Comparison of ENCODE assay signal across 16 cellular contexts in genomic region chr20:38210741-38211140, GRCh38. TPM values are rescaled to one million over a fixed set of nuclear protein-coding genes. Genes with fewer than 3 reads are reported as not detected.
DNase-seq lines count a peak whose midpoint lies in the region; ATAC-seq, FAIRE-seq and TF ChIP-seq lines count a peak whose summit lies in the region.
"Had no signal": no experiment of that assay in that cellular context is flagged by ENCODE, and none has a peak within 500 bp of the region (broad histone marks: within the 10 kb centered on the region; RNA-seq: fewer than 3 reads in every experiment).

No MANE protein-coding gene starts in this region.

- H3K4me3 ChIP-seq in astrocyte (ENCODE audit: insufficient read depth, low read depth, low read length), result no peak overlapping the region
- H3K4me3 ChIP-seq: lung, spleen, testis had no signal

- no peaks in the 10 kb centered on the region for H3K9me3 Mint-ChIP-seq in natural killer cell treated with Interleukin-12 subunit alpha and Interleukin-12 subunit beta and Interleukin-15 and Interleukin-18, amount 100 ng/mL, for 72 hours
- H3K9me3 Mint-ChIP-seq in natural killer cell, result no peaks in the 10 kb centered on the region
- peaks cover 1% of the 10 kb centered on the region for H3K9me3 Mint-ChIP-seq in astrocyte (ENCODE audit: unreplicated experiment)
- no peaks in the 10 kb centered on the region for H3K9me3 Mint-ChIP-seq in activated naive CD4-positive, alpha-beta T cell treated with anti-CD3 and anti-CD28 coated beads, Interleukin-2, amount 10 ng/mL, durations not matched to agents 7 days and 5 days
- H3K9me3 Mint-ChIP-seq: activated naive CD8-positive, alpha-beta T cell treated with anti-CD3 and anti-CD28 coated beads, Interleukin-2, amount 50 U/mL, for 24 hours had no signal

- ATAC-seq in natural killer cell treated with Interleukin-12 subunit alpha and Interleukin-12 subunit beta and Interleukin-15 and Interleukin-18, amount 100 ng/mL, for 72 hours, result no peak
- ATAC-seq in natural killer cell, result no peak
- ATAC-seq in HG02981 (IDR thresholded peaks at IDR 0.05; ENCODE audit: unreplicated experiment), result no peak
- ATAC-seq: activated naive CD8-positive, alpha-beta T cell treated with anti-CD3 and anti-CD28 coated beads, Interleukin-2, amount 50 U/mL, for 24 hours had no signal

- no peaks in the 10 kb centered on the region for H3K36me3 ChIP-seq in astrocyte (ENCODE audit: insufficient read depth, low read length)
- H3K36me3 ChIP-seq: spleen had no signal

- H3K4me1 Mint-ChIP-seq in natural killer cell treated with Interleukin-12 subunit alpha and Interleukin-12 subunit beta and Interleukin-15 and Interleukin-18, amount 100 ng/mL, for 72 hours (ENCODE audit: low read depth in 2 of 2), result no peaks in the 10 kb centered on the region
- no peaks in the 10 kb centered on the region for H3K4me1 Mint-ChIP-seq in natural killer cell
- H3K4me1 Mint-ChIP-seq in astrocyte (ENCODE audit: low read depth, unreplicated experiment), result peaks cover 9% of the 10 kb centered on the region
- H3K4me1 Mint-ChIP-seq in activated naive CD4-positive, alpha-beta T cell treated with anti-CD3 and anti-CD28 coated beads, Interleukin-2, amount 10 ng/mL, durations not matched to agents 7 days and 5 days, result no peaks in the 10 kb centered on the region
- H3K4me1 Mint-ChIP-seq: activated naive CD8-positive, alpha-beta T cell treated with anti-CD3 and anti-CD28 coated beads, Interleukin-2, amount 50 U/mL, for 24 hours had no signal

- H3K4me3 Mint-ChIP-seq in natural killer cell treated with Interleukin-12 subunit alpha and Interleukin-12 subunit beta and Interleukin-15 and Interleukin-18, amount 100 ng/mL, for 72 hours, result no peak overlapping the region
- H3K4me3 Mint-ChIP-seq in natural killer cell (no peak overlapping the region), astrocyte (ENCODE audit: unreplicated experiment) (no peak overlapping the region)
- no peak overlapping the region for H3K4me3 Mint-ChIP-seq in activated naive CD4-positive, alpha-beta T cell treated with anti-CD3 and anti-CD28 coated beads, Interleukin-2, amount 10 ng/mL, durations not matched to agents 7 days and 5 days
- H3K4me3 Mint-ChIP-seq: activated naive CD8-positive, alpha-beta T cell treated with anti-CD3 and anti-CD28 coated beads, Interleukin-2, amount 50 U/mL, for 24 hours had no signal

- no peaks in the 10 kb centered on the region for H4K20me1 ChIP-seq in astrocyte (ENCODE audit: insufficient read depth, low read length)

- no peak for TF ChIP-seq CTCF in natural killer cell (IDR thresholded peaks at IDR 0.05)
- TF ChIP-seq CTCF in astrocyte (IDR thresholded peaks at IDR 0.05; ENCODE audit: insufficient read depth, low read depth, low read length), result no peak

- intact Hi-C loops in natural killer cell (cut with micrococcal nuclease), result no loop called here

- no peaks in the 10 kb centered on the region for H3K27me3 ChIP-seq in astrocyte (ENCODE audit: insufficient read depth, low read length)
- H3K27me3 ChIP-seq: spleen, testis had no signal

- no peak overlapping the region for H2AFZ ChIP-seq in astrocyte (ENCODE audit: low read depth, low read length)

- H3K36me3 Mint-ChIP-seq in natural killer cell treated with Interleukin-12 subunit alpha and Interleukin-12 subunit beta and Interleukin-15 and Interleukin-18, amount 100 ng/mL, for 72 hours, result no peaks in the 10 kb centered on the region
- H3K36me3 Mint-ChIP-seq in natural killer cell (no peaks in the 10 kb centered on the region), astrocyte (ENCODE audit: low read depth, unreplicated experiment) (peaks cover 1% of the 10 kb centered on the region)
- H3K36me3 Mint-ChIP-seq in activated naive CD4-positive, alpha-beta T cell treated with anti-CD3 and anti-CD28 coated beads, Interleukin-2, amount 10 ng/mL, durations not matched to agents 7 days and 5 days, result no peaks in the 10 kb centered on the region

- no peak for FAIRE-seq in astrocyte (lab: Jason Lieb, UNC)

- no peak overlapping the region for H3K9ac ChIP-seq in astrocyte (ENCODE audit: low read length)

- CTCF ChIA-PET in HEK293T (lab: Yijun Ruan, JAX), result no interaction called here
- CTCF ChIA-PET in activated naive CD4-positive, alpha-beta T cell treated with anti-CD3 and anti-CD28 coated beads, Interleukin-2, amount 10 ng/mL, durations not matched to agents 7 days and 5 days (lab: Charles Lee), result interaction anchor here (4.0 kb wide), 1 partner anchor 11 kb away, joined by 28 read pairs; no protein-coding TSS in a partner anchor

- no peaks in the 10 kb centered on the region for H3K79me2 ChIP-seq in astrocyte (ENCODE audit: insufficient read depth, low read length)

- POLR2A ChIA-PET in HEK293T (lab: Yijun Ruan, JAX), result no interaction called here

- H3K27ac Mint-ChIP-seq in natural killer cell treated with Interleukin-12 subunit alpha and Interleukin-12 subunit beta and Interleukin-15 and Interleukin-18, amount 100 ng/mL, for 72 hours, result no peak overlapping the region
- no peak overlapping the region for H3K27ac Mint-ChIP-seq in natural killer cell
- no peak overlapping the region for H3K27ac Mint-ChIP-seq in astrocyte (ENCODE audit: unreplicated experiment)
- H3K27ac Mint-ChIP-seq in activated naive CD4-positive, alpha-beta T cell treated with anti-CD3 and anti-CD28 coated beads, Interleukin-2, amount 10 ng/mL, durations not matched to agents 7 days and 5 days, result no peak overlapping the region
- H3K27ac Mint-ChIP-seq: activated naive CD8-positive, alpha-beta T cell treated with anti-CD3 and anti-CD28 coated beads, Interleukin-2, amount 50 U/mL, for 24 hours had no signal

- H3K4me2 ChIP-seq in astrocyte (ENCODE audit: low read length), result no peak overlapping the region

- peaks cover 0 to 17% of the 10 kb centered on the region in 2 donors for H3K27me3 Mint-ChIP-seq in natural killer cell treated with Interleukin-12 subunit alpha and Interleukin-12 subunit beta and Interleukin-15 and Interleukin-18, amount 100 ng/mL, for 72 hours
- H3K27me3 Mint-ChIP-seq in natural killer cell (ENCODE audit: low read depth in 2 of 2), result peaks cover 8 to 17% of the 10 kb centered on the region in 2 donors
- H3K27me3 Mint-ChIP-seq in astrocyte (ENCODE audit: low read depth, unreplicated experiment), result peaks cover 4% of the 10 kb centered on the region
- peaks cover 27% of the 10 kb centered on the region for H3K27me3 Mint-ChIP-seq in activated naive CD4-positive, alpha-beta T cell treated with anti-CD3 and anti-CD28 coated beads, Interleukin-2, amount 10 ng/mL, durations not matched to agents 7 days and 5 days

- H3K9me3 ChIP-seq in astrocyte (ENCODE audit: insufficient read depth, low read depth, low read length), result no peaks in the 10 kb centered on the region
- H3K9me3 ChIP-seq: spleen, testis had no signal

- no peak overlapping the region for H3K27ac ChIP-seq in astrocyte (ENCODE audit: low read depth, low read length)
- H3K27ac ChIP-seq: spleen, testis had no signal

- peak; percentile 6 for DNase-seq in natural killer cell treated with Interleukin-12 subunit alpha and Interleukin-12 subunit beta and Interleukin-15 and Interleukin-18, amount 100 ng/mL, for 72 hours (ENCODE audit: low spot score)
- no peak for DNase-seq in natural killer cell
- peak; percentile 41 for DNase-seq in astrocyte (ENCODE audit: low read depth)
- DNase-seq in islet precursor cell, result peak; percentile 37
- DNase-seq in DMS79 (lab: John Stamatoyannopoulos, UW), result no peak
- no peak for DNase-seq in HEK293T (ENCODE audit: extremely low spot score)
- no peak for DNase-seq in activated naive CD4-positive, alpha-beta T cell treated with anti-CD3 and anti-CD28 coated beads, Interleukin-2, amount 10 ng/mL, durations not matched to agents 7 days and 5 days
- DNase-seq: activated CD4-positive, CD25-positive, alpha-beta regulatory T cell; activated naive CD8-positive, alpha-beta T cell treated with anti-CD3 and anti-CD28 coated beads, Interleukin-2, amount 50 U/mL, for 24 hours; AML-193; cortex of kidney; NCI-H1092; spleen; testis had no signal

- peaks cover 2% of the 10 kb centered on the region for H3K4me1 ChIP-seq in astrocyte (ENCODE audit: insufficient read depth, low read length)

TF ChIP-seq in HEK293T, 16 proteins besides CTCF, POLR2A, EP300 and RAD21:
- TF ChIP-seq NFRKB (IDR thresholded peaks at IDR 0.05), result no peak
- TF ChIP-seq SP1 (IDR thresholded peaks at IDR 0.05), result no peak
- no peak for TF ChIP-seq ZNF384 (IDR thresholded peaks at IDR 0.05)
- no peak for TF ChIP-seq L3MBTL2 (conservative IDR thresholded peaks at IDR 0.05)
- no peak for TF ChIP-seq TARDBP (IDR thresholded peaks at IDR 0.05)
- TF ChIP-seq ARNT (IDR thresholded peaks at IDR 0.05), result no peak
- no peak for TF ChIP-seq FOXA1 (IDR thresholded peaks at IDR 0.05)
- TF ChIP-seq HDGF (IDR thresholded peaks at IDR 0.05; ENCODE audit: borderline replicate concordance), result no peak
TF ChIP-seq in HEK293T: peak in this region for 0.

RNA-seq across cellular contexts. Expression of gene TGM2, which starts 45.7 kb away (rescaled TPM):
- total RNA-seq in natural killer cell treated with Interleukin-12 subunit alpha and Interleukin-12 subunit beta and Interleukin-15 and Interleukin-18, amount 100 ng/mL, for 72 hours, result 1 to 10 TPM in 1 of 2 donors, under 1 TPM in 1; 0.81 to 2.4 TPM
- total RNA-seq in natural killer cell (under 1 TPM in 2 of 3 donors, not detected in 1; 0.33 TPM), astrocyte (48.2 and 98.9 TPM in 2 replicates)

RNA-seq across cellular contexts. Expression of gene KIAA1755, which starts 49.8 kb away (rescaled TPM):
- not detected for total RNA-seq in natural killer cell treated with Interleukin-12 subunit alpha and Interleukin-12 subunit beta and Interleukin-15 and Interleukin-18, amount 100 ng/mL, for 72 hours
- total RNA-seq in natural killer cell, result not detected
- total RNA-seq in astrocyte, result 0.77 and 1.1 TPM in 2 replicates

Comparison
In these comparisons a context has a peak if more than half of its experiments do, and no peak if none do; other contexts are left out.
1. DNase-seq: peak in natural killer cell treated with Interleukin-12 subunit alpha and Interleukin-12 subunit beta and Interleukin-15 and Interleukin-18, amount 100 ng/mL, for 72 hours (single experiment), astrocyte (single experiment) and islet precursor cell (single experiment); none in natural killer cell (single experiment), DMS79 (single experiment), HEK293T (single experiment) and activated naive CD4-positive, alpha-beta T cell treated with anti-CD3 and anti-CD28 coated beads, Interleukin-2, amount 10 ng/mL, durations not matched to agents 7 days and 5 days (single experiment).
2. RNA of gene TGM2, which starts 45.7 kb away (total RNA-seq): 48.2 to 98.9 TPM in astrocyte; 0.81 to 2.4 TPM in natural killer cell treated with Interleukin-12 subunit alpha and Interleukin-12 subunit beta and Interleukin-15 and Interleukin-18, amount 100 ng/mL, for 72 hours and 0.33 TPM in natural killer cell; every median in the first group is over 10 times any median in the second.